ENCODE assay signal across 16 cellular contexts in the genomic region with DNA sequence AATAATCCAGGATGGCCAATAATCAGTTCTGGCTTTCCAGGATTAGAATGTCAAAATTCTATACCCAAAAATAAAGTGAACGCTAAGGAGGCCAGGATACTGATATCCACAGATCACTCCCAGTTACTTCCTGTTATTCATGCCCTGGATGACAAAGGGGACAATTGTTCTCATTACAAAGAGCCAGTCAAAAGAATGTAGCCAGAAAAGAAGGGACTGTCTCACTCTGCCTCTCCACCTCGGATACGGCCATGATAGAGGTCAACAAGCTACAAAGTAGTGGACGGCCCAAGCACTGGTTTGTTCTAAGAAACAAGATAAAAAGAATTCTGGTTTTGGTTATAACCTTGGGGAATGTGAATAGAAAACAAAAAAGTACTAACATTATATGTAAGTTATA.
DNase-seq lines count a peak whose midpoint lies in the region; ATAC-seq and TF ChIP-seq lines count a peak whose summit lies in the region.
"Had no signal": no experiment of that assay in that cellular context is flagged by ENCODE, and none has a peak within 500 bp of the region (broad histone marks: within the 10 kb centered on the region; RNA-seq: fewer than 3 reads in every experiment).

No MANE protein-coding gene starts in this region.

- H3K4me1 Mint-ChIP-seq in neural crest cell = peaks cover 30% of the 10 kb centered on the region

- H3K9me3 Mint-ChIP-seq in neural crest cell = peaks cover 6% of the 10 kb centered on the region

- no peaks in the 10 kb centered on the region for H3K27me3 ChIP-seq in PC-3 (ENCODE audit: low read length)
- no peaks in the 10 kb centered on the region for H3K27me3 ChIP-seq in sigmoid colon

- H4K20me1 ChIP-seq in PC-3 (ENCODE audit: low read length) = no peaks in the 10 kb centered on the region

- no peak for TF ChIP-seq POLR2A in sigmoid colon (IDR thresholded peaks at IDR 0.05)

- H3K36me3 Mint-ChIP-seq in neural crest cell (ENCODE audit: low read depth) = peaks cover 6% of the 10 kb centered on the region

- H3K9me3 ChIP-seq in PC-3 (ENCODE audit: low read length) (no peaks in the 10 kb centered on the region), sigmoid colon (no peaks in the 10 kb centered on the region)
- H3K9me3 ChIP-seq: A549 had no signal

- 0 out of 2 replicates have a peak overlapping the region, but pooled peaks have one; percentile 28 for H2AFZ ChIP-seq in PC-3 (ENCODE audit: low read length)

- H3K27me3 Mint-ChIP-seq in neural crest cell (ENCODE audit: low read depth) = no peaks in the 10 kb centered on the region
- H3K27me3 Mint-ChIP-seq: dendritic cell treated with granulocyte-macrophage colony-stimulating factor and Interleukin-4, amounts not matched to agents 40 ng/mL and 50 ng/mL, for 4 days; type B pancreatic cell had no signal

- H3K4me1 ChIP-seq in PC-3 (ENCODE audit: insufficient read depth, low read length) (no peaks in the 10 kb centered on the region), sigmoid colon (no peaks in the 10 kb centered on the region)
- H3K4me1 ChIP-seq: A549 had no signal

- peak overlapping the region; percentile 60 for H3K4me3 Mint-ChIP-seq in neural crest cell
- H3K4me3 Mint-ChIP-seq: dendritic cell treated with granulocyte-macrophage colony-stimulating factor and Interleukin-4, amounts not matched to agents 40 ng/mL and 50 ng/mL, for 4 days; T-helper 1 cell treated with Interleukin-12 subunit alpha and Interleukin-12 subunit beta and Interleukin-4 antibody, amounts not matched to agents 30 μg/mL and 1 μg/mL, for 36 hours; type B pancreatic cell had no signal

- intact Hi-C loops in PC-3 (cut with micrococcal nuclease) (no loop called here), sigmoid colon (cut with DNase I) (no loop called here)

- no peak for TF ChIP-seq CTCF in PC-3 (conservative IDR thresholded peaks at IDR 0.05; ENCODE audit: low read depth, low read length)
- TF ChIP-seq CTCF in neural crest cell (conservative IDR thresholded peaks at IDR 0.05) = no peak
- TF ChIP-seq CTCF in GM20000 (IDR thresholded peaks at IDR 0.05; ENCODE audit: extremely low read depth, missing control alignments) = no peak
- no peak for TF ChIP-seq CTCF in sigmoid colon (IDR thresholded peaks at IDR 0.05)

- H3K27ac ChIP-seq in PC-3 (ENCODE audit: low read length) (no peak overlapping the region), epithelial cell of prostate (peak overlapping the region; percentile 32), sigmoid colon (no peak overlapping the region)
- H3K27ac ChIP-seq: A549 had no signal

- H3K4me2 ChIP-seq in PC-3 (ENCODE audit: low read length) = no peak overlapping the region
- H3K4me2 ChIP-seq: A549 had no signal

- WGBS in sigmoid colon, 2 donors = 24 to 64% methylated on average over 4 of the region's 4 CpGs

- no peak for TF ChIP-seq EP300 in sigmoid colon (IDR thresholded peaks at IDR 0.05)

- ATAC-seq in PC-3 (peak; percentile 45; the same call in 1 of the 2 replicates), GM21723 (IDR thresholded peaks at IDR 0.05; ENCODE audit: unreplicated experiment) (no peak)
- ATAC-seq: A549, K562 had no signal

- no peaks in the 10 kb centered on the region for H3K36me3 ChIP-seq in PC-3 (ENCODE audit: low read depth, low read length)
- H3K36me3 ChIP-seq in sigmoid colon = no peaks in the 10 kb centered on the region

- no TSS peak for BruUV-seq in PC-3 (replicated peaks; lab: Mats Ljungman, UMichigan)

- POLR2A ChIA-PET in PC-3 (lab: Charles Lee; ENCODE audit: unreplicated experiment) = no interaction called here

- CTCF ChIA-PET in PC-3 (lab: Charles Lee) = no interaction called here

- H3K4me3 ChIP-seq in PC-3 (ENCODE audit: low read length) (no peak overlapping the region), sigmoid colon (no peak overlapping the region)
- H3K4me3 ChIP-seq: A549, K562 had no signal

- no peak overlapping the region for H3K9ac ChIP-seq in PC-3 (ENCODE audit: low read length)

- DNase-seq in Ammon's horn (ENCODE audit: low spot score) (peak; percentile 77), PC-3 (peak; percentile 37), epithelial cell of prostate (ENCODE audit: low read depth, low spot score) (no peak), neural crest cell (ENCODE audit: low read depth, low spot score) (no peak), GM20000 (ENCODE audit: low spot score) (no peak), cerebellum (ENCODE audit: low spot score) (no peak), sigmoid colon (no peak)
- DNase-seq: activated gamma-delta T cell; NCI-H1092 treated with DMSO at 0.1 percent for 48 hours; stimulated activated CD4-positive, alpha-beta T cell treated with anti-CD3 and anti-CD28 coated beads, Interleukin-2, amount 100 ng/mL, for 48 hours had no signal

- no peaks in the 10 kb centered on the region for H3K79me2 ChIP-seq in PC-3 (ENCODE audit: low read length)

- H3F3A ChIP-seq in PC-3 (ENCODE audit: low read length, unreplicated experiment) = no peaks in the 10 kb centered on the region

- H3K27ac Mint-ChIP-seq in neural crest cell (ENCODE audit: unreplicated experiment) = peak overlapping the region; percentile 70
- H3K27ac Mint-ChIP-seq: dendritic cell treated with granulocyte-macrophage colony-stimulating factor and Interleukin-4, amounts not matched to agents 40 ng/mL and 50 ng/mL, for 4 days; T-helper 1 cell treated with Interleukin-12 subunit alpha and Interleukin-12 subunit beta and Interleukin-4 antibody, amounts not matched to agents 30 μg/mL and 1 μg/mL, for 36 hours; type B pancreatic cell had no signal

- H3K9me2 ChIP-seq in PC-3 (replicated peaks; ENCODE audit: low read length) = no peaks in the 10 kb centered on the region

Comparison
In these comparisons a context has a peak if more than half of its experiments do, and no peak if none do; other contexts are left out.
1. DNase-seq: peak in Ammon's horn (single experiment) and PC-3 (single experiment); none in epithelial cell of prostate (single experiment), neural crest cell (single experiment), GM20000 (single experiment), cerebellum (single experiment) and sigmoid colon (single experiment).